Comparison of ENCODE assay signal across 1 cellular context in the genomic region with DNA sequence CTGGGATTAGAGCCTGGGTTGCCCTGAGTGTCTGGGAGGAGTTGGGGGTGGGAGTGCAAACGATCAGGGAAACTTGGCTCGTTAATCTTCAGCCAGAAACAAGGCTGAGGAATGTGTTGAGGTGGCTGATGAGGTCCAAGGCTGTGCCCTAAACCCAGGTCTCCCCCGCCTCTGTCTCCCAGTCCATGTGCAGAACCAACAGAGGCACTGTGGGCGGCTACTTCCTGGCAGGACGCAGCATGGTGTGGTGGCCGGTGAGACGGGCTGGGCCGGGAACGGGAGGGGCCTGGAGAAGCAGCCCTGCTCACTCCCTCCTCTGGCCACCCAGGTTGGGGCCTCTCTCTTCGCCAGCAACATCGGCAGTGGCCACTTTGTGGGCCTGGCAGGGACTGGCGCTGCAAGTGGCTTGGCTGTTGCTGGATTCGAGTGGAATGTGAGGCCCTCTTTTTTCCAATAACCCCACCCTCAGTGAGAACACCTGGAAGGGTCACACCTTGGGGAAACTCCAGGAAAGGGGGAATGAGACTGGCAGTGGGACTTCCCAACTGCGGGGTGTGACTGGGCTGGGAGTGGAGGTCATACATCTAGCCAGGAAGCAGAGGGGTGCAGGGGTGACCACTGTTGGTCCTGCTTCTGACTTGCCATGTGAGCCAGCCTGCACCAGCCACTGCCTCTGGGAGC.
A peak's percentile ranks its signal among the peaks of the same experiment; 100 is the strongest.
TF ChIP-seq lines count a peak whose summit lies in the region.

No MANE protein-coding gene starts in this region.

TF ChIP-seq in K562, 482 proteins besides CTCF, POLR2A, EP300 and RAD21:
- TF ChIP-seq POLR2G (IDR thresholded peaks at IDR 0.05; ENCODE audit: low read depth, low read length) (peak; percentile 53), FOSL1 (tag; conservative IDR thresholded peaks at IDR 0.05) (no peak), ZNF24 (IDR thresholded peaks at IDR 0.05) (no peak)
- TF ChIP-seq, protein P1, sequence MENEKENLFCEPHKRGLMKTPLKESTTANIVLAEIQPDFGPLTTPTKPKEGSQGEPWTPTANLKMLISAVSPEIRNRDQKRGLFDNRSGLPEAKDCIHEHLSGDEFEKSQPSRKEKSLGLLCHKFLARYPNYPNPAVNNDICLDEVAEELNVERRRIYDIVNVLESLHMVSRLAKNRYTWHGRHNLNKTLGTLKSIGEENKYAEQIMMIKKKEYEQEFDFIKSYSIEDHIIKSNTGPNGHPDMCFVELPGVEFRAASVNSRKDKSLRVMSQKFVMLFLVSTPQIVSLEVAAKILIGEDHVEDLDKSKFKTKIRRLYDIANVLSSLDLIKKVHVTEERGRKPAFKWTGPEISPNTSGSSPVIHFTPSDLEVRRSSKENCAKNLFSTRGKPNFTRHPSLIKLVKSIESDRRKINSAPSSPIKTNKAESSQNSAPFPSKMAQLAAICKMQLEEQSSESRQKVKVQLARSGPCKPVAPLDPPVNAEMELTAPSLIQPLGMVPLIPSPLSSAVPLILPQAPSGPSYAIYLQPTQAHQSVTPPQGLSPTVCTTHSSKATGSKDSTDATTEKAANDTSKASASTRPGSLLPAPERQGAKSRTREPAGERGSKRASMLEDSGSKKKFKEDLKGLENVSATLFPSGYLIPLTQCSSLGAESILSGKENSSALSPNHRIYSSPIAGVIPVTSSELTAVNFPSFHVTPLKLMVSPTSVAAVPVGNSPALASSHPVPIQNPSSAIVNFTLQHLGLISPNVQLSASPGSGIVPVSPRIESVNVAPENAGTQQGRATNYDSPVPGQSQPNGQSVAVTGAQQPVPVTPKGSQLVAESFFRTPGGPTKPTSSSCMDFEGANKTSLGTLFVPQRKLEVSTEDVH (IDR thresholded peaks at IDR 0.05; ENCODE audit: low read depth, partially characterized antibody), result no peak
- TF ChIP-seq, protein P2, sequence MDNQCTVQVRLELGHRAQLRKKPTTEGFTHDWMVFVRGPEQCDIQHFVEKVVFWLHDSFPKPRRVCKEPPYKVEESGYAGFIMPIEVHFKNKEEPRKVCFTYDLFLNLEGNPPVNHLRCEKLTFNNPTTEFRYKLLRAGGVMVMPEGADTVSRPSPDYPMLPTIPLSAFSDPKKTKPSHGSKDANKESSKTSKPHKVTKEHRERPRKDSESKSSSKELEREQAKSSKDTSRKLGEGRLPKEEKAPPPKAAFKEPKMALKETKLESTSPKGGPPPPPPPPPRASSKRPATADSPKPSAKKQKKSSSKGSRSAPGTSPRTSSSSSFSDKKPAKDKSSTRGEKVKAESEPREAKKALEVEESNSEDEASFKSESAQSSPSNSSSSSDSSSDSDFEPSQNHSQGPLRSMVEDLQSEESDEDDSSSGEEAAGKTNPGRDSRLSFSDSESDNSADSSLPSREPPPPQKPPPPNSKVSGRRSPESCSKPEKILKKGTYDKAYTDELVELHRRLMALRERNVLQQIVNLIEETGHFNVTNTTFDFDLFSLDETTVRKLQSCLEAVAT (IDR thresholded peaks at IDR 0.05), result no peak
- TF ChIP-seq, protein P3, sequence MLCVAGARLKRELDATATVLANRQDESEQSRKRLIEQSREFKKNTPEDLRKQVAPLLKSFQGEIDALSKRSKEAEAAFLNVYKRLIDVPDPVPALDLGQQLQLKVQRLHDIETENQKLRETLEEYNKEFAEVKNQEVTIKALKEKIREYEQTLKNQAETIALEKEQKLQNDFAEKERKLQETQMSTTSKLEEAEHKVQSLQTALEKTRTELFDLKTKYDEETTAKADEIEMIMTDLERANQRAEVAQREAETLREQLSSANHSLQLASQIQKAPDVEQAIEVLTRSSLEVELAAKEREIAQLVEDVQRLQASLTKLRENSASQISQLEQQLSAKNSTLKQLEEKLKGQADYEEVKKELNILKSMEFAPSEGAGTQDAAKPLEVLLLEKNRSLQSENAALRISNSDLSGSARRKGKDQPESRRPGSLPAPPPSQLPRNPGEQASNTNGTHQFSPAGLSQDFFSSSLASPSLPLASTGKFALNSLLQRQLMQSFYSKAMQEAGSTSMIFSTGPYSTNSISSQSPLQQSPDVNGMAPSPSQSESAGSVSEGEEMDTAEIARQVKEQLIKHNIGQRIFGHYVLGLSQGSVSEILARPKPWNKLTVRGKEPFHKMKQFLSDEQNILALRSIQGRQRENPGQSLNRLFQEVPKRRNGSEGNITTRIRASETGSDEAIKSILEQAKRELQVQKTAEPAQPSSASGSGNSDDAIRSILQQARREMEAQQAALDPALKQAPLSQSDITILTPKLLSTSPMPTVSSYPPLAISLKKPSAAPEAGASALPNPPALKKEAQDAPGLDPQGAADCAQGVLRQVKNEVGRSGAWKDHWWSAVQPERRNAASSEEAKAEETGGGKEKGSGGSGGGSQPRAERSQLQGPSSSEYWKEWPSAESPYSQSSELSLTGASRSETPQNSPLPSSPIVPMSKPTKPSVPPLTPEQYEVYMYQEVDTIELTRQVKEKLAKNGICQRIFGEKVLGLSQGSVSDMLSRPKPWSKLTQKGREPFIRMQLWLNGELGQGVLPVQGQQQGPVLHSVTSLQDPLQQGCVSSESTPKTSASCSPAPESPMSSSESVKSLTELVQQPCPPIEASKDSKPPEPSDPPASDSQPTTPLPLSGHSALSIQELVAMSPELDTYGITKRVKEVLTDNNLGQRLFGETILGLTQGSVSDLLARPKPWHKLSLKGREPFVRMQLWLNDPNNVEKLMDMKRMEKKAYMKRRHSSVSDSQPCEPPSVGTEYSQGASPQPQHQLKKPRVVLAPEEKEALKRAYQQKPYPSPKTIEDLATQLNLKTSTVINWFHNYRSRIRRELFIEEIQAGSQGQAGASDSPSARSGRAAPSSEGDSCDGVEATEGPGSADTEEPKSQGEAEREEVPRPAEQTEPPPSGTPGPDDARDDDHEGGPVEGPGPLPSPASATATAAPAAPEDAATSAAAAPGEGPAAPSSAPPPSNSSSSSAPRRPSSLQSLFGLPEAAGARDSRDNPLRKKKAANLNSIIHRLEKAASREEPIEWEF (CRISPR knock-in tag; IDR thresholded peaks at IDR 0.05), result no peak
TF ChIP-seq in K562: peak in this region for 1.
